Comparison of ENCODE assay signal across 8 cellular contexts in the genomic region with DNA sequence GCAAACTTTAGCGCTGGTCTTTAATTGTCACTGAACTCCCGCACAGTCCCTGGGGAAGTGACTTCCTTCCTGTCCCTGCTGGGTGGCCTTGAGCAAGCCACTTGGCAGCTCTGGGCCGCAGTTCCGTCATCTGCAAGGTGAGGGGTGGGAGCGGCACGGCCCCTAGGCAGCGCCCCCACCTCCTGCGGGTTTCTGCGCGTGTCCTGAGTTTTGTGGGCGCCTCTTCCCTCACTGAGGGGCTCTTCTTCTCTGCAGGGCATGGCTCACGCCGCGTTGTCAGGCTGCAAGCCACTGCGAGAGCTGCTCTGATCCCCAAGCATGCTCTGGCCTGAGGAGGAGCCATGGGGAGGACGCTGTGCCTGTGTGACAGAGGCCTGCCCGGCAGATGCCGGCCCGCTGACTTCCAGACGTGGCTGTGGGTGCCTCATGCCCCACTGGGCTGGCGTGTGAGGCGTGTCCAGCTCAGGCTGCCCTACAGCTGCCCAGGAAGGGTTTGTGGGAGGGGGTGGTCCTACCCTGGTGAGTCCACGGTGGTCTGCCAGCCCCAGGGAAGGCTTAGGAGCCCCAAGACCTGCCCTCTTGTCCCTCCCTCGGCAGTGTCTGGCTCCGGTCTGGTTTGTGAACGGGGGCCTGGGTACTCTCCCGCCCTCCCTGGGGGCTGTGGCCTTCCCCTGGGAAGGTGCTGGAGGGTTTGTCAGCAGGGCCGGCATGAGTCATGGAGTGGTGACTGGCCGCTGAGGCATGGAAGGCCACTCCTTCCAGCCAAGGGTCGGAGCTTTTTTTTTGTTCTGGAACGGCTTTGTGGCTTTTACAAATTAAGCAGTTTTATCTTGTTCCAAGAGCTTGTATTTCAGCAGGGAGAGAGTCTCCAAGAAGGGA.
DNase-seq lines count a peak whose midpoint lies in the region; ATAC-seq lines count a peak whose summit lies in the region.

No MANE protein-coding gene starts in this region.

- no peaks in the 10 kb centered on the region for H3K27me3 Mint-ChIP-seq in dendritic cell treated with granulocyte-macrophage colony-stimulating factor and Interleukin-4, amounts not matched to agents 40 ng/mL and 50 ng/mL, for 4 days
- H3K27me3 Mint-ChIP-seq in activated naive CD4-positive, alpha-beta T cell treated with anti-CD3 and anti-CD28 coated beads, Interleukin-2, amount 10 ng/mL, durations not matched to agents 7 days and 5 days = peaks cover 38% of the 10 kb centered on the region

- peaks cover 95% of the 10 kb centered on the region for H3K4me1 Mint-ChIP-seq in dendritic cell treated with granulocyte-macrophage colony-stimulating factor and Interleukin-4, amounts not matched to agents 40 ng/mL and 50 ng/mL, for 4 days (ENCODE audit: low read depth)
- H3K4me1 Mint-ChIP-seq in activated naive CD4-positive, alpha-beta T cell treated with anti-CD3 and anti-CD28 coated beads, Interleukin-2, amount 10 ng/mL, durations not matched to agents 7 days and 5 days = peaks cover 68% of the 10 kb centered on the region

- no peaks in the 10 kb centered on the region for H3K9me3 Mint-ChIP-seq in dendritic cell treated with granulocyte-macrophage colony-stimulating factor and Interleukin-4, amounts not matched to agents 40 ng/mL and 50 ng/mL, for 4 days
- H3K9me3 Mint-ChIP-seq in activated naive CD4-positive, alpha-beta T cell treated with anti-CD3 and anti-CD28 coated beads, Interleukin-2, amount 10 ng/mL, durations not matched to agents 7 days and 5 days = no peaks in the 10 kb centered on the region

- peak overlapping the region; percentile 72 for H3K9ac ChIP-seq in NT2/D1 (ENCODE audit: insufficient read length, low read depth)

- peak overlapping the region; percentile 97 for H3K4me3 Mint-ChIP-seq in dendritic cell treated with granulocyte-macrophage colony-stimulating factor and Interleukin-4, amounts not matched to agents 40 ng/mL and 50 ng/mL, for 4 days
- no peak overlapping the region for H3K4me3 Mint-ChIP-seq in activated naive CD4-positive, alpha-beta T cell treated with anti-CD3 and anti-CD28 coated beads, Interleukin-2, amount 10 ng/mL, durations not matched to agents 7 days and 5 days

- H3K27me3 ChIP-seq in NT2/D1 (ENCODE audit: insufficient read depth, insufficient read length) = no peaks in the 10 kb centered on the region

- H3K36me3 Mint-ChIP-seq in dendritic cell treated with granulocyte-macrophage colony-stimulating factor and Interleukin-4, amounts not matched to agents 40 ng/mL and 50 ng/mL, for 4 days (ENCODE audit: low read depth) = peaks cover 62% of the 10 kb centered on the region
- no peaks in the 10 kb centered on the region for H3K36me3 Mint-ChIP-seq in activated naive CD4-positive, alpha-beta T cell treated with anti-CD3 and anti-CD28 coated beads, Interleukin-2, amount 10 ng/mL, durations not matched to agents 7 days and 5 days

- H3K36me3 ChIP-seq in NT2/D1 (ENCODE audit: insufficient read depth, insufficient read length, low read length) = peaks cover 7% of the 10 kb centered on the region

- H3K4me1 ChIP-seq in NT2/D1 (ENCODE audit: insufficient read depth, insufficient read length) = peaks cover 45% of the 10 kb centered on the region

- no peaks in the 10 kb centered on the region for H3K9me3 ChIP-seq in NT2/D1 (ENCODE audit: insufficient read depth, low read length)

- H3K4me3 ChIP-seq in NT2/D1 (ENCODE audit: insufficient read length, low read depth) = no peak overlapping the region

- H3K27ac Mint-ChIP-seq in dendritic cell treated with granulocyte-macrophage colony-stimulating factor and Interleukin-4, amounts not matched to agents 40 ng/mL and 50 ng/mL, for 4 days = peak overlapping the region; percentile 98
- H3K27ac Mint-ChIP-seq in activated naive CD4-positive, alpha-beta T cell treated with anti-CD3 and anti-CD28 coated beads, Interleukin-2, amount 10 ng/mL, durations not matched to agents 7 days and 5 days = no peak overlapping the region

- DNase-seq in activated CD4-positive, CD25-positive, alpha-beta regulatory T cell treated with anti-CD3 and anti-CD28 coated beads, Interleukin-2, amount 50 U/mL, for 72 hours = peak; percentile 31
- peak; percentile 44 for DNase-seq in NT2/D1 (ENCODE audit: low read depth, low spot score)
- peak; percentile 65 for DNase-seq in medulla oblongata (ENCODE audit: extremely low spot score)
- DNase-seq in ureter (ENCODE audit: low spot score) = peak; percentile 88
- no peak for DNase-seq in NCI-H2081 treated with DMSO at 0.1 percent for 48 hours (lab: John Stamatoyannopoulos, UW)
- no peak for DNase-seq in activated naive CD4-positive, alpha-beta T cell treated with anti-CD3 and anti-CD28 coated beads, Interleukin-2, amount 10 ng/mL, durations not matched to agents 7 days and 5 days

- CTCF ChIA-PET in activated naive CD4-positive, alpha-beta T cell treated with anti-CD3 and anti-CD28 coated beads, Interleukin-2, amount 10 ng/mL, durations not matched to agents 7 days and 5 days (lab: Charles Lee) = no interaction called here

- ATAC-seq in activated CD4-positive, CD25-positive, alpha-beta regulatory T cell treated with anti-CD3 and anti-CD28 coated beads, Interleukin-2, amount 50 U/mL, for 24 hours = no peak

- intact Hi-C loops in dendritic cell treated with granulocyte-macrophage colony-stimulating factor and Interleukin-4, amounts not matched to agents 40 ng/mL and 50 ng/mL, for 4 days (cut with micrococcal nuclease) = loop anchor here (10.0 kb wide), 1 partner anchor 82 kb away; no protein-coding TSS in a partner anchor

Comparison
In these comparisons a context has a peak if more than half of its experiments do, and no peak if none do; other contexts are left out.
1. DNase-seq: peak in activated CD4-positive, CD25-positive, alpha-beta regulatory T cell treated with anti-CD3 and anti-CD28 coated beads, Interleukin-2, amount 50 U/mL, for 72 hours (single experiment), NT2/D1 (single experiment), medulla oblongata (single experiment) and ureter (single experiment); none in NCI-H2081 treated with DMSO at 0.1 percent for 48 hours (single experiment) and activated naive CD4-positive, alpha-beta T cell treated with anti-CD3 and anti-CD28 coated beads, Interleukin-2, amount 10 ng/mL, durations not matched to agents 7 days and 5 days (single experiment).